18 cellular contexts compared by ENCODE assay signal in the genomic region with DNA sequence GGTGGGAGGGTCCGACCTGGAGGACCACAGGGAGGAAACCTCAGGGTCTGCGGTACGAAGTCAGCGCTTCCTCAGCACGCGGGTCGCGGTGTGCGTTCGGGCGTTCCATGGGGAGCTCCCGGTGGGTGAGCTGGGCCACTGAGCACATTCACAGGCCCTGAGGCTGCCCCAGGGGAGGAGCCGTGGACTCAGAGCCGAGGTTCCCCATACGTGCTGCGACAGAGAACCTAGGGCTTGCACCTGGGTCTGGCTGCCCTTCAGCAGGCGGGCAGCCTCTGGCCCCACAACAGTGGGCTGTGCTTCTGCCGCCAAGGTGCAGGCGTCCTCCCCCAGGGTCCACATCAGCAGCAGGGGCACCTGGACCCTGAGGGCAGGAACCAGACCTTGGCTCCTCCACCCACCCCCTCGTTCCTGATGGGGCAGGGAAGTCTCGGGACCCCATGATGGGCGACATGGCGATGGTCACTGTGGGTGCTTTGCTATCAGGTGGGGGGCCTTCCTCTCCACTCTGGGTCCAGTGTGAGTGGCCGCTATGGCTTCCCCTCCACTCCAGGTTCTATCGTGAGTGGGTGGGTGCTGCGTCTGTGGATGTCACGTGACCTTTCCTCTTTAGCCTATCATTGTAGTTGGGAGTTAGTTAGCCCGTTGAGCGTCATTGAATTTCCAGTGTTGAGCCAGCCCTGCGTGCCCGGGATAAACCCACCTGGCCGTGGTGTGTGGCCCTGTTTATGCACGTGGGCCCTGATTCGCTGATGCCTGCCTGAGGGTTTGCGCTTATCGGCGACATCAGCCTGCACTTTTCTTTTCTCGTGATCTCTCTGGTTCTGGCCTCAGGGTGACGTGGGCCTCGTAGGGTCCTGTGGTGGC. TPM values are rescaled to one million over a fixed set of nuclear protein-coding genes. Genes with fewer than 3 reads are reported as not detected.
DNase-seq lines count a peak whose midpoint lies in the region; ATAC-seq and TF ChIP-seq lines count a peak whose summit lies in the region.
"Had no signal": no experiment of that assay in that cellular context is flagged by ENCODE, and none has a peak within 500 bp of the region (broad histone marks: within the 10 kb centered on the region; RNA-seq: fewer than 3 reads in every experiment).

No MANE protein-coding gene starts in this region.

- DNase-seq in activated naive CD8-positive, alpha-beta T cell treated with anti-CD3 and anti-CD28 coated beads, Interleukin-2, amount 10 ng/mL, durations not matched to agents 7 days and 5 days, result peak; percentile 21
- DNase-seq in activated naive CD8-positive, alpha-beta T cell treated with anti-CD3 and anti-CD28 coated beads, Interleukin-2, amount 50 U/mL, for 24 hours, result no peak
- DNase-seq in heart left ventricle (peak in 4 of 5 donors; percentile 18 to 60 (median 25)), aorta (peak; percentile 42 to 68), T1000 (lab: John Stamatoyannopoulos, UW) (no peak)
- DNase-seq: ACHN; activated B cell treated with CpG ODN at 0.5 μM for 24 hours; COR-L47; effector CD4-positive, alpha-beta T cell; mesendoderm; NCI-H774 had no signal

- no peak overlapping the region for H3K4me3 Mint-ChIP-seq in activated naive CD8-positive, alpha-beta T cell treated with anti-CD3 and anti-CD28 coated beads, Interleukin-2, amount 10 ng/mL, durations not matched to agents 7 days and 5 days
- H3K4me3 Mint-ChIP-seq in activated naive CD8-positive, alpha-beta T cell treated with anti-CD3 and anti-CD28 coated beads, Interleukin-2, amount 50 U/mL, for 24 hours, result no peak overlapping the region
- H3K4me3 Mint-ChIP-seq: activated B cell treated with CpG ODN at 0.5 μM for 24 hours; activated naive CD4-positive, alpha-beta T cell treated with anti-CD3 and anti-CD28 coated beads, Interleukin-2, amount 50 U/mL, for 24 hours; T-cell had no signal

- H3K4me3 ChIP-seq in heart left ventricle (no peak overlapping the region), mesodermal cell (ENCODE audit: extremely low read depth, insufficient read depth, low read length, poor library complexity, severe bottlenecking) (no peak overlapping the region), aorta (ENCODE audit: low read length in 2 of 2) (no peak overlapping the region)
- H3K4me3 ChIP-seq: breast epithelium, tibial nerve had no signal

- H3K4me1 Mint-ChIP-seq in activated naive CD8-positive, alpha-beta T cell treated with anti-CD3 and anti-CD28 coated beads, Interleukin-2, amount 10 ng/mL, durations not matched to agents 7 days and 5 days, result no peaks in the 10 kb centered on the region
- H3K4me1 Mint-ChIP-seq in activated naive CD8-positive, alpha-beta T cell treated with anti-CD3 and anti-CD28 coated beads, Interleukin-2, amount 50 U/mL, for 24 hours, result no peaks in the 10 kb centered on the region
- H3K4me1 Mint-ChIP-seq: activated B cell treated with CpG ODN at 0.5 μM for 24 hours; activated naive CD4-positive, alpha-beta T cell treated with anti-CD3 and anti-CD28 coated beads, Interleukin-2, amount 50 U/mL, for 24 hours; T-cell had no signal

- H3K27me3 Mint-ChIP-seq in activated naive CD8-positive, alpha-beta T cell treated with anti-CD3 and anti-CD28 coated beads, Interleukin-2, amount 10 ng/mL, durations not matched to agents 7 days and 5 days, result no peaks in the 10 kb centered on the region
- H3K27me3 Mint-ChIP-seq in activated naive CD8-positive, alpha-beta T cell treated with anti-CD3 and anti-CD28 coated beads, Interleukin-2, amount 50 U/mL, for 24 hours, result no peaks in the 10 kb centered on the region
- H3K27me3 Mint-ChIP-seq: activated B cell treated with CpG ODN at 0.5 μM for 24 hours; activated naive CD4-positive, alpha-beta T cell treated with anti-CD3 and anti-CD28 coated beads, Interleukin-2, amount 50 U/mL, for 24 hours; T-cell had no signal

- intact Hi-C loops in heart left ventricle (cut with DNase I) (loop anchor here in 1 of 10 donors (2.0 kb wide), 1 partner anchor 17 kb away; no protein-coding TSS in a partner anchor), aorta (cut with DNase I) (no loop called here)

- POLR2A ChIA-PET in activated naive CD8-positive, alpha-beta T cell treated with anti-CD3 and anti-CD28 coated beads, Interleukin-2, amount 10 ng/mL, durations not matched to agents 7 days and 5 days (lab: Charles Lee), result no interaction called here

- H3K27me3 ChIP-seq in heart left ventricle, result no peaks in the 10 kb centered on the region
- no peaks in the 10 kb centered on the region for H3K27me3 ChIP-seq in aorta (ENCODE audit: control insufficient read depth in 1 of 2, insufficient read depth in 2 of 2, low read length in 1 of 2)
- H3K27me3 ChIP-seq: breast epithelium, tibial nerve had no signal

- TF ChIP-seq CTCF in heart left ventricle (IDR thresholded peaks at IDR 0.05), result no peak

- no peak overlapping the region for H3K27ac Mint-ChIP-seq in activated naive CD8-positive, alpha-beta T cell treated with anti-CD3 and anti-CD28 coated beads, Interleukin-2, amount 10 ng/mL, durations not matched to agents 7 days and 5 days
- no peak overlapping the region for H3K27ac Mint-ChIP-seq in activated naive CD8-positive, alpha-beta T cell treated with anti-CD3 and anti-CD28 coated beads, Interleukin-2, amount 50 U/mL, for 24 hours
- H3K27ac Mint-ChIP-seq: activated B cell treated with CpG ODN at 0.5 μM for 24 hours; activated naive CD4-positive, alpha-beta T cell treated with anti-CD3 and anti-CD28 coated beads, Interleukin-2, amount 50 U/mL, for 24 hours; T-cell had no signal

- TF ChIP-seq POLR2A in heart left ventricle (IDR thresholded peaks at IDR 0.05), result no peak

- WGBS in heart left ventricle, 4 donors, result 90 to 94% (median 92%) methylated on average over 29 to 40 of the region's 40 CpGs
- WGBS in mesodermal cell (ENCODE audit: insufficient coverage in 2 of 2), 2 experiments, result 96% methylated on average over 35 to 37 of the region's 40 CpGs
- WGBS in aorta, 2 donors, result 91% methylated on average over 40 of the region's 40 CpGs

- no peaks in the 10 kb centered on the region for H3K9me3 Mint-ChIP-seq in activated naive CD8-positive, alpha-beta T cell treated with anti-CD3 and anti-CD28 coated beads, Interleukin-2, amount 10 ng/mL, durations not matched to agents 7 days and 5 days
- no peaks in the 10 kb centered on the region for H3K9me3 Mint-ChIP-seq in activated naive CD8-positive, alpha-beta T cell treated with anti-CD3 and anti-CD28 coated beads, Interleukin-2, amount 50 U/mL, for 24 hours
- H3K9me3 Mint-ChIP-seq: activated B cell treated with CpG ODN at 0.5 μM for 24 hours; activated naive CD4-positive, alpha-beta T cell treated with anti-CD3 and anti-CD28 coated beads, Interleukin-2, amount 50 U/mL, for 24 hours; T-cell had no signal

- H3K27ac ChIP-seq in heart left ventricle (peak overlapping the region; percentile 20 to 87 (median 75)), mesodermal cell (ENCODE audit: low read depth, low read length, severe bottlenecking) (peak overlapping the region; percentile 57), aorta (ENCODE audit: low read depth in 1 of 2, low read length in 2 of 2) (no peak overlapping the region)
- H3K27ac ChIP-seq: tibial nerve had no signal

- H3K4me1 ChIP-seq in heart left ventricle (peaks cover 0 to 18% (median 5%) of the 10 kb centered on the region in 12 donors), mesodermal cell (ENCODE audit: control insufficient read depth, insufficient read depth, low read length, poor library complexity, severe bottlenecking) (no peaks in the 10 kb centered on the region), aorta (ENCODE audit: control insufficient read depth in 1 of 2, insufficient read depth in 2 of 2, low read length in 2 of 2) (no peaks in the 10 kb centered on the region)
- H3K4me1 ChIP-seq: breast epithelium, tibial nerve had no signal

- no peak for ATAC-seq in activated naive CD8-positive, alpha-beta T cell treated with anti-CD3 and anti-CD28 coated beads, Interleukin-2, amount 10 ng/mL, durations not matched to agents 7 days and 5 days (ENCODE audit: low read depth)
- no peak for ATAC-seq in activated naive CD8-positive, alpha-beta T cell treated with anti-CD3 and anti-CD28 coated beads, Interleukin-2, amount 50 U/mL, for 24 hours
- ATAC-seq in heart left ventricle (no peak), aorta (ENCODE audit: low FRiP score) (no peak), HG02642 (IDR thresholded peaks at IDR 0.05; ENCODE audit: poor library complexity, unreplicated experiment) (no peak), HG03442 (IDR thresholded peaks at IDR 0.05; ENCODE audit: unreplicated experiment) (no peak)

- H3K36me3 Mint-ChIP-seq in activated naive CD8-positive, alpha-beta T cell treated with anti-CD3 and anti-CD28 coated beads, Interleukin-2, amount 10 ng/mL, durations not matched to agents 7 days and 5 days, result no peaks in the 10 kb centered on the region
- H3K36me3 Mint-ChIP-seq in activated naive CD8-positive, alpha-beta T cell treated with anti-CD3 and anti-CD28 coated beads, Interleukin-2, amount 50 U/mL, for 24 hours (ENCODE audit: low read depth), result no peaks in the 10 kb centered on the region
- H3K36me3 Mint-ChIP-seq: activated naive CD4-positive, alpha-beta T cell treated with anti-CD3 and anti-CD28 coated beads, Interleukin-2, amount 50 U/mL, for 24 hours; T-cell had no signal

- H3K9me3 ChIP-seq in heart left ventricle (no peaks in the 10 kb centered on the region), mesodermal cell (ENCODE audit: control insufficient read depth, low read length) (no peaks in the 10 kb centered on the region), aorta (ENCODE audit: control insufficient read depth, low read length) (no peaks in the 10 kb centered on the region)
- H3K9me3 ChIP-seq: breast epithelium, tibial nerve had no signal

- H3K36me3 ChIP-seq in heart left ventricle (peaks cover 0 to 52% (median 24%) of the 10 kb centered on the region in 9 donors), mesodermal cell (ENCODE audit: control insufficient read depth, insufficient read depth, low read length) (peaks cover 68% of the 10 kb centered on the region), aorta (ENCODE audit: control insufficient read depth in 1 of 2, insufficient read depth in 2 of 2, low read length in 1 of 2) (peaks cover 0 to 11% of the 10 kb centered on the region in 2 donors)
- H3K36me3 ChIP-seq: breast epithelium had no signal

RNA-seq across cellular contexts. Expression of a gene that starts 27.9 kb away (rescaled TPM):
- total RNA-seq in activated naive CD8-positive, alpha-beta T cell treated with anti-CD3 and anti-CD28 coated beads, Interleukin-2, amount 10 ng/mL, durations not matched to agents 7 days and 5 days, result 1 to 10 TPM in 1 of 2 experiments, under 1 TPM in 1; 0.65 to 1.3 TPM
- total RNA-seq in heart left ventricle (1 to 10 TPM in 5 of 9 donors, under 1 TPM in 3, not detected in 1; 0.31 to 3.1 (median 1.2) TPM), aorta (1 to 10 TPM; 1.1 to 2.6 TPM)
- polyA plus RNA-seq in heart left ventricle (1 to 10 TPM in 1 of 2 donors, under 1 TPM in 1; 0.17 to 1.8 TPM), aorta (1 to 10 TPM in 1 of 2 donors, under 1 TPM in 1; 0.50 to 8.7 TPM)
- polyA plus RNA-seq in mesodermal cell (2013, experiment 1 of 2), result 2.3 TPM
- polyA plus RNA-seq in mesodermal cell (2013, experiment 2 of 2), result 1.3 TPM

RNA-seq across cellular contexts. Expression of a gene that starts 29.6 kb away (rescaled TPM):
- 10 to 100 TPM; 23.8 to 23.9 TPM for total RNA-seq in activated naive CD8-positive, alpha-beta T cell treated with anti-CD3 and anti-CD28 coated beads, Interleukin-2, amount 10 ng/mL, durations not matched to agents 7 days and 5 days
- total RNA-seq in heart left ventricle (100 to 1,000 TPM; 118 to 484 (median 158) TPM), aorta (1,000 to 10,000 TPM; 1,386 to 1,431 TPM)
- polyA plus RNA-seq in heart left ventricle (100 to 1,000 TPM; 143 to 221 TPM), aorta (1,000 to 10,000 TPM in 1 of 2 donors, 100 to 1,000 TPM in 1; 335 to 3,611 TPM)
- polyA plus RNA-seq in mesodermal cell (2013, experiment 1 of 2), result 360 TPM
- 326 TPM for polyA plus RNA-seq in mesodermal cell (2013, experiment 2 of 2)

RNA-seq across cellular contexts. Expression of a gene that starts 56.8 kb away (rescaled TPM):
- total RNA-seq in activated naive CD8-positive, alpha-beta T cell treated with anti-CD3 and anti-CD28 coated beads, Interleukin-2, amount 10 ng/mL, durations not matched to agents 7 days and 5 days, result 1 to 10 TPM; 7.6 to 8.9 TPM
- total RNA-seq in heart left ventricle (10 to 100 TPM in 4 of 9 donors, 1 to 10 TPM in 5; 4.9 to 16.8 (median 8.4) TPM), aorta (10 to 100 TPM in 1 of 2 donors, 1 to 10 TPM in 1; 5.2 to 12.4 TPM)
- polyA plus RNA-seq in heart left ventricle (10 to 100 TPM; 11.0 to 12.9 TPM), aorta (10 to 100 TPM in 1 of 2 donors, 1 to 10 TPM in 1; 2.4 to 47.9 TPM)
- 39.8 TPM for polyA plus RNA-seq in mesodermal cell (2013, experiment 1 of 2)
- polyA plus RNA-seq in mesodermal cell (2013, experiment 2 of 2), result 31.9 TPM

Comparison
In these comparisons a context has a peak if more than half of its experiments do, and no peak if none do; other contexts are left out.
1. DNase-seq: peak in activated naive CD8-positive, alpha-beta T cell treated with anti-CD3 and anti-CD28 coated beads, Interleukin-2, amount 10 ng/mL, durations not matched to agents 7 days and 5 days (single experiment), heart left ventricle (4 of 5) and aorta (2 of 2); none in activated naive CD8-positive, alpha-beta T cell treated with anti-CD3 and anti-CD28 coated beads, Interleukin-2, amount 50 U/mL, for 24 hours (single experiment) and T1000 (single experiment).
2. H3K27ac ChIP-seq: peak in heart left ventricle (12 of 12) and mesodermal cell (single experiment); none in aorta (0 of 2).
3. RNA of a gene that starts 29.6 kb away (total RNA-seq): 1,386 to 1,431 TPM in aorta and 118 to 484 TPM in heart left ventricle; 23.8 to 23.9 TPM in activated naive CD8-positive, alpha-beta T cell treated with anti-CD3 and anti-CD28 coated beads, Interleukin-2, amount 10 ng/mL, durations not matched to agents 7 days and 5 days; every median in the first group is over 4 times any median in the second.